ENCODE assay signal across 17 cellular contexts in genomic region chr20:57938158-57939108, GRCh38.
A peak's percentile ranks its signal among the peaks of the same experiment; 100 is the strongest.
DNase-seq lines count a peak whose midpoint lies in the region; ATAC-seq, FAIRE-seq and TF ChIP-seq lines count a peak whose summit lies in the region.
"Had no signal": no experiment of that assay in that cellular context is flagged by ENCODE, and none has a peak within 500 bp of the region (broad histone marks: within the 10 kb centered on the region; RNA-seq: fewer than 3 reads in every experiment).

No MANE protein-coding gene starts in this region.

- no peak overlapping the region for H3K23ac ChIP-seq in mesendoderm (ENCODE audit: low read length)

- no peaks in the 10 kb centered on the region for H3K79me1 ChIP-seq in mesendoderm (ENCODE audit: low read length)

- peaks cover 7% of the 10 kb centered on the region for H3K27me3 Mint-ChIP-seq in GM23338 (ENCODE audit: insufficient read depth, low read depth, poor library complexity)
- H3K27me3 Mint-ChIP-seq in astrocyte (ENCODE audit: low read depth, unreplicated experiment), result peaks cover 31% of the 10 kb centered on the region
- H3K27me3 Mint-ChIP-seq: activated CD8-positive, alpha-beta memory T cell treated with anti-CD3 and anti-CD28 coated beads, Interleukin-2, amount 10 ng/mL, durations not matched to agents 7 days and 5 days had no signal

- no peak overlapping the region for H2AFZ ChIP-seq in GM23338
- H2AFZ ChIP-seq in astrocyte (ENCODE audit: low read depth, low read length), result no peak overlapping the region

- peaks cover 5% of the 10 kb centered on the region; the same call in 2 of the 3 replicates for H3K9me3 Mint-ChIP-seq in GM23338
- peaks cover 5% of the 10 kb centered on the region for H3K9me3 Mint-ChIP-seq in astrocyte (ENCODE audit: unreplicated experiment)
- H3K9me3 Mint-ChIP-seq: stimulated activated naive B cell treated with anti-CD40 and anti-IgM and Interleukin-4, amounts not matched to agents 10 μg/mL and 1 μg/mL and 100 μg/mL, for 72 hours; T-helper 1 cell treated with Interleukin-12 subunit alpha and Interleukin-12 subunit beta and Interleukin-4 antibody, amounts not matched to agents 30 μg/mL and 1 μg/mL, for 36 hours had no signal

- H3K27ac Mint-ChIP-seq in GM23338 (no peak overlapping the region; the same call in 1 of the 2 replicates), astrocyte (ENCODE audit: unreplicated experiment) (peak overlapping the region; percentile 77)
- H3K27ac Mint-ChIP-seq: activated CD8-positive, alpha-beta memory T cell treated with anti-CD3 and anti-CD28 coated beads, Interleukin-2, amount 10 ng/mL, durations not matched to agents 7 days and 5 days; stimulated activated naive B cell treated with anti-CD40 and anti-IgM and Interleukin-4, amounts not matched to agents 10 μg/mL and 1 μg/mL and 100 μg/mL, for 72 hours; T-helper 1 cell treated with Interleukin-12 subunit alpha and Interleukin-12 subunit beta and Interleukin-4 antibody, amounts not matched to agents 30 μg/mL and 1 μg/mL, for 36 hours had no signal

- H3K9ac ChIP-seq in astrocyte (ENCODE audit: low read length) (no peak overlapping the region), mesendoderm (ENCODE audit: low read length) (no peak overlapping the region)

- H3K9me2 ChIP-seq in GM23338 (ENCODE audit: insufficient read depth), result no peaks in the 10 kb centered on the region

- H3K56ac ChIP-seq in mesendoderm (ENCODE audit: low read length), result no peak overlapping the region

- H3K4me3 Mint-ChIP-seq in GM23338 (no peak overlapping the region), astrocyte (ENCODE audit: unreplicated experiment) (no peak overlapping the region)
- H3K4me3 Mint-ChIP-seq: activated CD8-positive, alpha-beta memory T cell treated with anti-CD3 and anti-CD28 coated beads, Interleukin-2, amount 10 ng/mL, durations not matched to agents 7 days and 5 days; stimulated activated naive B cell treated with anti-CD40 and anti-IgM and Interleukin-4, amounts not matched to agents 10 μg/mL and 1 μg/mL and 100 μg/mL, for 72 hours; T-helper 1 cell treated with Interleukin-12 subunit alpha and Interleukin-12 subunit beta and Interleukin-4 antibody, amounts not matched to agents 30 μg/mL and 1 μg/mL, for 36 hours had no signal

- no peak overlapping the region for H3K27ac ChIP-seq in GM23338 (ENCODE audit: low read depth)
- peak overlapping the region; percentile 18 for H3K27ac ChIP-seq in astrocyte (ENCODE audit: low read depth, low read length)
- H3K27ac ChIP-seq in mesendoderm (ENCODE audit: low read depth, low read length), result no peak overlapping the region
- H3K27ac ChIP-seq: upper lobe of right lung had no signal

- H2AK5ac ChIP-seq in mesendoderm (ENCODE audit: low read length), result no peak overlapping the region

- TF ChIP-seq CTCF in GM23338 (conservative IDR thresholded peaks at IDR 0.05; ENCODE audit: low read depth in 2 of 2), result peak; percentile 7 to 38; a peak in 2 of 4 replicates
- TF ChIP-seq CTCF in astrocyte (IDR thresholded peaks at IDR 0.05; ENCODE audit: insufficient read depth, low read depth, low read length), result no peak
- no peak for TF ChIP-seq CTCF in GM10266 (IDR thresholded peaks at IDR 0.05; ENCODE audit: control insufficient read depth, insufficient read depth, low read depth, missing control alignments)

- H2BK5ac ChIP-seq in mesendoderm (ENCODE audit: low read length), result no peak overlapping the region

- no peaks in the 10 kb centered on the region for H4K20me1 ChIP-seq in GM23338 (replicated peaks; ENCODE audit: insufficient read depth)
- H4K20me1 ChIP-seq in astrocyte (ENCODE audit: insufficient read depth, low read length), result no peaks in the 10 kb centered on the region

- H3K4me1 ChIP-seq in GM23338 (ENCODE audit: insufficient read depth), result peaks cover 13% of the 10 kb centered on the region; the same call in 1 of the 2 replicates
- peaks cover 18% of the 10 kb centered on the region for H3K4me1 ChIP-seq in astrocyte (ENCODE audit: insufficient read depth, low read length)
- no peaks in the 10 kb centered on the region for H3K4me1 ChIP-seq in mesendoderm (ENCODE audit: control insufficient read depth, low read depth, low read length)
- H3K4me1 ChIP-seq: upper lobe of right lung had no signal

- WGBS in mesendoderm (ENCODE audit: extremely low coverage, insufficient coverage, low lambda C conversion rate), result no CpG with 5 or more reads among the region's 19 CpGs

- H3K4me3 ChIP-seq in GM23338 (no peak overlapping the region), astrocyte (ENCODE audit: insufficient read depth, low read depth, low read length) (no peak overlapping the region), mesendoderm (ENCODE audit: low read length) (no peak overlapping the region)
- H3K4me3 ChIP-seq: upper lobe of right lung had no signal

- H3K27me3 ChIP-seq in GM23338 (ENCODE audit: insufficient read depth), result no peaks in the 10 kb centered on the region
- H3K27me3 ChIP-seq in astrocyte (ENCODE audit: insufficient read depth, low read length), result no peaks in the 10 kb centered on the region
- no peaks in the 10 kb centered on the region for H3K27me3 ChIP-seq in mesendoderm (ENCODE audit: insufficient read depth, low read length, poor library complexity)
- H3K27me3 ChIP-seq: upper lobe of right lung had no signal

- peak; percentile 71 for ATAC-seq in GM23338
- no peak for ATAC-seq in HG03571 (IDR thresholded peaks at IDR 0.05; ENCODE audit: unreplicated experiment)
- ATAC-seq: activated CD4-positive, CD25-positive, alpha-beta regulatory T cell treated with anti-CD3 and anti-CD28 coated beads, Interleukin-2, amount 50 U/mL, for 24 hours; activated CD8-positive, alpha-beta memory T cell treated with anti-CD3 and anti-CD28 coated beads, Interleukin-2, amount 10 ng/mL, durations not matched to agents 7 days and 5 days; stimulated activated naive B cell treated with anti-CD40 and anti-IgM and Interleukin-4, amounts not matched to agents 10 μg/mL and 1 μg/mL and 100 μg/mL, for 72 hours; upper lobe of right lung had no signal

- H3K36me3 Mint-ChIP-seq in GM23338 (ENCODE audit: low read depth) (no peaks in the 10 kb centered on the region), astrocyte (ENCODE audit: low read depth, unreplicated experiment) (no peaks in the 10 kb centered on the region)
- H3K36me3 Mint-ChIP-seq: activated CD8-positive, alpha-beta memory T cell treated with anti-CD3 and anti-CD28 coated beads, Interleukin-2, amount 10 ng/mL, durations not matched to agents 7 days and 5 days; stimulated activated naive B cell treated with anti-CD40 and anti-IgM and Interleukin-4, amounts not matched to agents 10 μg/mL and 1 μg/mL and 100 μg/mL, for 72 hours had no signal

- H3K36me3 ChIP-seq in GM23338 (ENCODE audit: insufficient read depth) (0 out of 2 replicates have a peak, but pooled peaks cover 3% of the 10 kb centered on the region), astrocyte (ENCODE audit: insufficient read depth, low read length) (no peaks in the 10 kb centered on the region), mesendoderm (ENCODE audit: control insufficient read depth, insufficient read depth, low read length) (no peaks in the 10 kb centered on the region)
- H3K36me3 ChIP-seq: upper lobe of right lung had no signal

- H3K18ac ChIP-seq in mesendoderm (ENCODE audit: low read length), result no peak overlapping the region

- TF ChIP-seq POLR2A in GM12891 (IDR thresholded peaks at IDR 0.05; ENCODE audit: low read depth, low read length), result no peak

- DNase-seq in AG20443 (ENCODE audit: low spot score) (peak; percentile 47), GM23338 (ENCODE audit: low spot score) (peak; percentile 37), astrocyte (ENCODE audit: low read depth) (peak; percentile 14), mesendoderm (peak; percentile 21), GM10266 (ENCODE audit: extremely low spot score) (no peak), GM12891 (ENCODE audit: insufficient read length, low spot score) (no peak), DMS79 (lab: John Stamatoyannopoulos, UW) (no peak)
- DNase-seq: activated CD8-positive, alpha-beta memory T cell treated with anti-CD3 and anti-CD28 coated beads, Interleukin-2, amount 10 ng/mL, durations not matched to agents 7 days and 5 days; activated naive CD4-positive, alpha-beta T cell treated with Interleukin-2 at 50 U/mL for 16 hours; C1 segment of cervical spinal cord; MM.1S; small intestine; stimulated activated naive B cell treated with anti-CD40 and anti-IgM and Interleukin-4, amounts not matched to agents 10 μg/mL and 1 μg/mL and 100 μg/mL, for 72 hours; upper lobe of right lung had no signal

- H3K9me3 ChIP-seq in astrocyte (ENCODE audit: insufficient read depth, low read depth, low read length), result no peaks in the 10 kb centered on the region
- H3K9me3 ChIP-seq: upper lobe of right lung had no signal

- no peaks in the 10 kb centered on the region for H3K79me2 ChIP-seq in GM23338 (replicated peaks; ENCODE audit: insufficient read depth)
- H3K79me2 ChIP-seq in astrocyte (ENCODE audit: insufficient read depth, low read length), result no peaks in the 10 kb centered on the region
- H3K79me2 ChIP-seq in mesendoderm (ENCODE audit: control insufficient read depth, insufficient read depth, low read length), result no peaks in the 10 kb centered on the region

- no peak overlapping the region for H4K5ac ChIP-seq in mesendoderm (ENCODE audit: low read length)

- no peak for FAIRE-seq in astrocyte (lab: Jason Lieb, UNC)
- FAIRE-seq in GM12891 (lab: Jason Lieb, UNC), result no peak
- FAIRE-seq: small intestine had no signal

- no peaks in the 10 kb centered on the region for H3F3A ChIP-seq in GM23338 (replicated peaks; ENCODE audit: low read depth)

- no peak overlapping the region for H3K4ac ChIP-seq in mesendoderm (ENCODE audit: low read depth, low read length)

- H4K8ac ChIP-seq in mesendoderm (ENCODE audit: low read depth, low read length), result no peak overlapping the region

- no peak overlapping the region for H2BK15ac ChIP-seq in mesendoderm (replicated peaks; ENCODE audit: low read depth)

- H3K4me1 Mint-ChIP-seq in GM23338, result peaks cover 28% of the 10 kb centered on the region
- H3K4me1 Mint-ChIP-seq in astrocyte (ENCODE audit: low read depth, unreplicated experiment), result peaks cover 13% of the 10 kb centered on the region
- H3K4me1 Mint-ChIP-seq: activated CD8-positive, alpha-beta memory T cell treated with anti-CD3 and anti-CD28 coated beads, Interleukin-2, amount 10 ng/mL, durations not matched to agents 7 days and 5 days; stimulated activated naive B cell treated with anti-CD40 and anti-IgM and Interleukin-4, amounts not matched to agents 10 μg/mL and 1 μg/mL and 100 μg/mL, for 72 hours had no signal

- H2BK120ac ChIP-seq in mesendoderm (ENCODE audit: low read depth, low read length), result no peak overlapping the region

- H3K4me2 ChIP-seq in GM23338 (peak overlapping the region; percentile 8; the same call in 1 of the 2 replicates), astrocyte (ENCODE audit: low read length) (peak overlapping the region; percentile 34), mesendoderm (ENCODE audit: low read length) (no peak overlapping the region)

TF ChIP-seq in GM23338, 12 proteins besides CTCF, POLR2A, EP300 and RAD21 (continues in another document):
- TF ChIP-seq ZNF331 (CRISPR knock-in tag; IDR thresholded peaks at IDR 0.05; ENCODE audit: low read depth) (no peak), POLR2AphosphoS5 (IDR thresholded peaks at IDR 0.05; ENCODE audit: low read depth) (no peak)

TF ChIP-seq in GM12891, 5 proteins besides CTCF, POLR2A, EP300 and RAD21:
- TF ChIP-seq SPI1 (IDR thresholded peaks at IDR 0.05; ENCODE audit: low read depth, low read length), result no peak
- TF ChIP-seq POLR2AphosphoS5 (IDR thresholded peaks at IDR 0.05; ENCODE audit: low read depth, low read length), result no peak
- TF ChIP-seq TAF1 (IDR thresholded peaks at IDR 0.05; ENCODE audit: low read depth, low read length), result no peak

Comparison
In these comparisons a context has a peak if more than half of its experiments do, and no peak if none do; other contexts are left out.
1. DNase-seq: peak in AG20443 (single experiment), GM23338 (single experiment), astrocyte (single experiment) and mesendoderm (single experiment); none in GM10266 (single experiment), GM12891 (single experiment) and DMS79 (single experiment).
2. CTCF ChIP-seq: peak in GM23338 (2 of 2); none in astrocyte (single experiment) and GM10266 (single experiment).